1 cellular context compared by ENCODE assay signal in genomic region chrX:153102436-153102835, GRCh38.
A peak's percentile ranks its signal among the peaks of the same experiment; 100 is the strongest.
TF ChIP-seq lines count a peak whose summit lies in the region.

No MANE protein-coding gene starts in this region.

TF ChIP-seq in HepG2, 621 proteins besides CTCF, POLR2A, EP300 and RAD21 (continues in another document):
- TF ChIP-seq TAF15 (IDR thresholded peaks at IDR 0.05; ENCODE audit: low read depth, low read length, poor library complexity, severe bottlenecking) (no peak), MLLT10 (CRISPR knock-in tag; IDR thresholded peaks at IDR 0.05) (no peak), SIX1 (CRISPR knock-in tag; IDR thresholded peaks at IDR 0.05; ENCODE audit: borderline replicate concordance) (0 out of 2 replicates have a peak, but pooled peaks have one; percentile 17), HMGXB3 (CRISPR knock-in tag; IDR thresholded peaks at IDR 0.05; ENCODE audit: borderline replicate concordance) (no peak), ZNF605 (CRISPR knock-in tag; IDR thresholded peaks at IDR 0.05) (no peak), SAP130 (CRISPR knock-in tag; IDR thresholded peaks at IDR 0.05; ENCODE audit: low read depth) (peak; percentile 44), ZNF816 (CRISPR knock-in tag; IDR thresholded peaks at IDR 0.05; ENCODE audit: borderline replicate concordance) (peak; percentile 37; the same call in 1 of the 2 replicates), NR3C1 (CRISPR knock-in tag; IDR thresholded peaks at IDR 0.05) (no peak), DBP (CRISPR knock-in tag; IDR thresholded peaks at IDR 0.05; ENCODE audit: not compliant biosample characterization) (no peak), SYNCRIP (IDR thresholded peaks at IDR 0.05; ENCODE audit: insufficient read depth, low read depth, low read length) (no peak), TEAD2 (CRISPR knock-in tag; IDR thresholded peaks at IDR 0.05) (no peak), RBAK (CRISPR knock-in tag; IDR thresholded peaks at IDR 0.05) (no peak), LRRFIP1 (CRISPR knock-in tag; conservative IDR thresholded peaks at IDR 0.05) (no peak), TRIM22 (IDR thresholded peaks at IDR 0.05) (no peak), PAXIP1 (CRISPR knock-in tag; conservative IDR thresholded peaks at IDR 0.05) (peak; percentile 79), TEAD3 (CRISPR knock-in tag; optimal IDR thresholded peaks at IDR 0.05; ENCODE audit: borderline replicate concordance) (peak; percentile 62), ZNF792 (CRISPR knock-in tag; IDR thresholded peaks at IDR 0.05) (peak; percentile 28; the same call in 1 of the 2 replicates), KDM5B (CRISPR knock-in tag; IDR thresholded peaks at IDR 0.05; ENCODE audit: borderline replicate concordance) (no peak), ETV6 (CRISPR knock-in tag; conservative IDR thresholded peaks at IDR 0.05) (no peak), SIN3A (IDR thresholded peaks at IDR 0.05; ENCODE audit: borderline replicate concordance, low read depth, low read length) (no peak), SOX5 (CRISPR knock-in tag; IDR thresholded peaks at IDR 0.05; ENCODE audit: borderline replicate concordance) (peak; percentile 84), SNAPC5 (CRISPR knock-in tag; IDR thresholded peaks at IDR 0.05; ENCODE audit: borderline replicate concordance) (no peak), NCOA2 (CRISPR knock-in tag; IDR thresholded peaks at IDR 0.05) (peak; percentile 59; the same call in 1 of the 2 replicates), JUN (CRISPR knock-in tag; IDR thresholded peaks at IDR 0.05) (no peak), ZNF329 (CRISPR knock-in tag; IDR thresholded peaks at IDR 0.05; ENCODE audit: low read depth) (no peak), ZNF740 (CRISPR knock-in tag; IDR thresholded peaks at IDR 0.05) (no peak), MXD4 (CRISPR knock-in tag; IDR thresholded peaks at IDR 0.05) (no peak), CBX5 (CRISPR knock-in tag; IDR thresholded peaks at IDR 0.05; ENCODE audit: borderline replicate concordance) (no peak), ZNF746 (CRISPR knock-in tag; IDR thresholded peaks at IDR 0.05) (no peak), TFE3 (CRISPR knock-in tag; IDR thresholded peaks at IDR 0.05) (0 out of 2 replicates have a peak, but pooled peaks have one; percentile 35), CBX2 (IDR thresholded peaks at IDR 0.05; ENCODE audit: low read depth, low read length) (no peak), CBX2 (CRISPR knock-in tag; IDR thresholded peaks at IDR 0.05; ENCODE audit: low read depth) (no peak), HOXA7 (CRISPR knock-in tag; IDR thresholded peaks at IDR 0.05) (no peak), BHLHE40 (IDR thresholded peaks at IDR 0.05; ENCODE audit: low read length) (peak; percentile 61; the same call in 1 of the 2 replicates)
- TF ChIP-seq, protein P1, sequence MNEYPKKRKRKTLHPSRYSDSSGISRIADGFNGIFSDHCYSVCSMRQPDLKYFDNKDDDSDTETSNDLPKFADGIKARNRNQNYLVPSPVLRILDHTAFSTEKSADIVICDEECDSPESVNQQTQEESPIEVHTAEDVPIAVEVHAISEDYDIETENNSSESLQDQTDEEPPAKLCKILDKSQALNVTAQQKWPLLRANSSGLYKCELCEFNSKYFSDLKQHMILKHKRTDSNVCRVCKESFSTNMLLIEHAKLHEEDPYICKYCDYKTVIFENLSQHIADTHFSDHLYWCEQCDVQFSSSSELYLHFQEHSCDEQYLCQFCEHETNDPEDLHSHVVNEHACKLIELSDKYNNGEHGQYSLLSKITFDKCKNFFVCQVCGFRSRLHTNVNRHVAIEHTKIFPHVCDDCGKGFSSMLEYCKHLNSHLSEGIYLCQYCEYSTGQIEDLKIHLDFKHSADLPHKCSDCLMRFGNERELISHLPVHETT (CRISPR knock-in tag; conservative IDR thresholded peaks at IDR 0.05), result no peak
- TF ChIP-seq, protein P2, sequence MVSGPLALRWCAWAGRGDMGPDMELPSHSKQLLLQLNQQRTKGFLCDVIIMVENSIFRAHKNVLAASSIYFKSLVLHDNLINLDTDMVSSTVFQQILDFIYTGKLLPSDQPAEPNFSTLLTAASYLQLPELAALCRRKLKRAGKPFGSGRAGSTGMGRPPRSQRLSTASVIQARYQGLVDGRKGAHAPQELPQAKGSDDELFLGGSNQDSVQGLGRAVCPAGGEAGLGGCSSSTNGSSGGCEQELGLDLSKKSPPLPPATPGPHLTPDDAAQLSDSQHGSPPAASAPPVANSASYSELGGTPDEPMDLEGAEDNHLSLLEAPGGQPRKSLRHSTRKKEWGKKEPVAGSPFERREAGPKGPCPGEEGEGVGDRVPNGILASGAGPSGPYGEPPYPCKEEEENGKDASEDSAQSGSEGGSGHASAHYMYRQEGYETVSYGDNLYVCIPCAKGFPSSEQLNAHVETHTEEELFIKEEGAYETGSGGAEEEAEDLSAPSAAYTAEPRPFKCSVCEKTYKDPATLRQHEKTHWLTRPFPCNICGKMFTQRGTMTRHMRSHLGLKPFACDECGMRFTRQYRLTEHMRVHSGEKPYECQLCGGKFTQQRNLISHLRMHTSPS (CRISPR knock-in tag; IDR thresholded peaks at IDR 0.05; ENCODE audit: low read depth), result no peak
- TF ChIP-seq, protein P3, sequence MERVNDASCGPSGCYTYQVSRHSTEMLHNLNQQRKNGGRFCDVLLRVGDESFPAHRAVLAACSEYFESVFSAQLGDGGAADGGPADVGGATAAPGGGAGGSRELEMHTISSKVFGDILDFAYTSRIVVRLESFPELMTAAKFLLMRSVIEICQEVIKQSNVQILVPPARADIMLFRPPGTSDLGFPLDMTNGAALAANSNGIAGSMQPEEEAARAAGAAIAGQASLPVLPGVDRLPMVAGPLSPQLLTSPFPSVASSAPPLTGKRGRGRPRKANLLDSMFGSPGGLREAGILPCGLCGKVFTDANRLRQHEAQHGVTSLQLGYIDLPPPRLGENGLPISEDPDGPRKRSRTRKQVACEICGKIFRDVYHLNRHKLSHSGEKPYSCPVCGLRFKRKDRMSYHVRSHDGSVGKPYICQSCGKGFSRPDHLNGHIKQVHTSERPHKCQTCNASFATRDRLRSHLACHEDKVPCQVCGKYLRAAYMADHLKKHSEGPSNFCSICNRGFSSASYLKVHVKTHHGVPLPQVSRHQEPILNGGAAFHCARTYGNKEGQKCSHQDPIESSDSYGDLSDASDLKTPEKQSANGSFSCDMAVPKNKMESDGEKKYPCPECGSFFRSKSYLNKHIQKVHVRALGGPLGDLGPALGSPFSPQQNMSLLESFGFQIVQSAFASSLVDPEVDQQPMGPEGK (CRISPR knock-in tag; IDR thresholded peaks at IDR 0.05), result no peak
